Comparison of ENCODE assay signal across 11 cellular contexts in the genomic region with DNA sequence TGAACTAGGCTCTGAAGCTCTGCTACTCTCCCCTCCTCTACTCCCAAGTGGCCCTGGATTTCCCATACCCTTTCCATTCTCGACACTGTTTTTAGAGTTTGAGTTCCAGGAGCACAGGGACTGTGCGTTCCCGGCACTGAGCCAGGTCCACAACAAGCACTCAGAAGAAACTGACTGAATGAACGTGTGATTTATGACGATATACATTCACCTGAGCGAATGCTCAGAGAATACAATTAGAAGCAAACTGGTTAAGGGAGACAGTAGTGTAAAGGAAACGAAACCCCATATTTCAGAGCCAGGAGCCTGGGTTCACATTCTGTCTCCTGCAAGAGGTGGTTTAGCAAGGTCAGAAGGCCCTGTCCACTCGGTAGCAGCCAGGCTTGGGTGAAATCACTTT. TPM values are rescaled to one million over a fixed set of nuclear protein-coding genes. Genes with fewer than 3 reads are reported as not detected.
DNase-seq lines count a peak whose midpoint lies in the region; ATAC-seq and TF ChIP-seq lines count a peak whose summit lies in the region.
"Had no signal": no experiment of that assay in that cellular context is flagged by ENCODE, and none has a peak within 500 bp of the region (broad histone marks: within the 10 kb centered on the region; RNA-seq: fewer than 3 reads in every experiment).

No MANE protein-coding gene starts in this region.

- H3K27me3 ChIP-seq in DND-41 (ENCODE audit: insufficient read depth, low read length, poor library complexity) (peaks cover 5% of the 10 kb centered on the region), ascending aorta (no peaks in the 10 kb centered on the region)
- H3K27me3 ChIP-seq: adrenal gland, ovary had no signal

- no peak for ATAC-seq in DND-41 (ENCODE audit: insufficient read depth, low read depth)
- ATAC-seq in natural killer cell, result no peak
- no peak for ATAC-seq in HG02623 (IDR thresholded peaks at IDR 0.05; ENCODE audit: unreplicated experiment)
- no peak for ATAC-seq in HG02678 (IDR thresholded peaks at IDR 0.05; ENCODE audit: unreplicated experiment)
- no peak for ATAC-seq in esophagus mucosa

- H3K4me3 ChIP-seq in DND-41 (ENCODE audit: low read depth in 1 of 2, low read length in 2 of 2) (no peak overlapping the region), ascending aorta (peak overlapping the region in 1 of 2 donors; percentile 87)

- no peaks in the 10 kb centered on the region for H3K27me3 Mint-ChIP-seq in natural killer cell (ENCODE audit: low read depth in 2 of 2)

- H4K20me1 ChIP-seq in DND-41 (ENCODE audit: insufficient read depth, low read length), result peaks cover 26% of the 10 kb centered on the region

- H3K9me3 ChIP-seq in DND-41 (ENCODE audit: insufficient read depth, low read length, severe bottlenecking), result no peaks in the 10 kb centered on the region
- H3K9me3 ChIP-seq in ascending aorta, result no peaks in the 10 kb centered on the region
- H3K9me3 ChIP-seq: adrenal gland, ovary had no signal

- H3K36me3 ChIP-seq in DND-41 (ENCODE audit: insufficient read depth, low read length) (peaks cover 7% of the 10 kb centered on the region), ascending aorta (no peaks in the 10 kb centered on the region)
- H3K36me3 ChIP-seq: adrenal gland, ovary had no signal

- H3K9me3 Mint-ChIP-seq in natural killer cell, result no peaks in the 10 kb centered on the region

- H3K9ac ChIP-seq in DND-41 (ENCODE audit: low read depth, low read length), result no peak overlapping the region

- H3K4me3 Mint-ChIP-seq in natural killer cell, result peak overlapping the region; percentile 88

- H2AFZ ChIP-seq in DND-41 (ENCODE audit: low read depth, low read length), result peak overlapping the region; percentile 90

- intact Hi-C loops in ascending aorta (cut with DNase I) (loop anchor here (5.0 kb wide), 6 partner anchors 49 to 1376 kb away; a partner anchor contains a TSS), natural killer cell (cut with micrococcal nuclease) (loop anchor here (5.0 kb wide), 1 partner anchor 91 kb away; no protein-coding TSS in a partner anchor)

- peaks cover 30% of the 10 kb centered on the region for H3K4me1 ChIP-seq in DND-41 (ENCODE audit: insufficient read depth, low read length)
- H3K4me1 ChIP-seq in ascending aorta, result peaks cover 18 to 30% of the 10 kb centered on the region in 2 donors

- no peak for TF ChIP-seq CTCF in C4-2B (conservative IDR thresholded peaks at IDR 0.05)
- TF ChIP-seq CTCF in DND-41 (IDR thresholded peaks at IDR 0.05; ENCODE audit: borderline replicate concordance, extremely low read depth, low read length, poor library complexity, severe bottlenecking), result no peak
- TF ChIP-seq CTCF in ascending aorta (IDR thresholded peaks at IDR 0.05), result no peak
- no peak for TF ChIP-seq CTCF in natural killer cell (IDR thresholded peaks at IDR 0.05)

- H3K4me2 ChIP-seq in DND-41 (ENCODE audit: insufficient read depth, low read length), result no peak overlapping the region

- DNase-seq in DND-41 (no peak), ascending aorta (ENCODE audit: low spot score in 2 of 2) (peak in 1 of 2 donors; percentile 68), natural killer cell (no peak), HuH-7.5 (ENCODE audit: low spot score) (no peak)
- DNase-seq: EL had no signal

- H3K27ac ChIP-seq in C4-2B (peak overlapping the region; percentile 99), DND-41 (ENCODE audit: low read length) (no peak overlapping the region), ascending aorta (peak overlapping the region; percentile 98 to 100)

- H3K36me3 Mint-ChIP-seq in natural killer cell, result no peaks in the 10 kb centered on the region

- H3K79me2 ChIP-seq in DND-41 (ENCODE audit: insufficient read depth, low read length), result peaks cover 32% of the 10 kb centered on the region

- peaks cover 61 to 63% of the 10 kb centered on the region in 2 donors for H3K4me1 Mint-ChIP-seq in natural killer cell

- peak overlapping the region; percentile 37 to 88 for H3K27ac Mint-ChIP-seq in natural killer cell

RNA-seq across cellular contexts. Expression of a gene that starts 1.4 kb away (rescaled TPM):
- total RNA-seq in ascending aorta (15.9 TPM), natural killer cell (10 to 100 TPM; 24.7 to 30.3 (median 28.6) TPM), esophagus mucosa (20.9 TPM)
